ENCODE assay signal across 17 cellular contexts in the genomic region with DNA sequence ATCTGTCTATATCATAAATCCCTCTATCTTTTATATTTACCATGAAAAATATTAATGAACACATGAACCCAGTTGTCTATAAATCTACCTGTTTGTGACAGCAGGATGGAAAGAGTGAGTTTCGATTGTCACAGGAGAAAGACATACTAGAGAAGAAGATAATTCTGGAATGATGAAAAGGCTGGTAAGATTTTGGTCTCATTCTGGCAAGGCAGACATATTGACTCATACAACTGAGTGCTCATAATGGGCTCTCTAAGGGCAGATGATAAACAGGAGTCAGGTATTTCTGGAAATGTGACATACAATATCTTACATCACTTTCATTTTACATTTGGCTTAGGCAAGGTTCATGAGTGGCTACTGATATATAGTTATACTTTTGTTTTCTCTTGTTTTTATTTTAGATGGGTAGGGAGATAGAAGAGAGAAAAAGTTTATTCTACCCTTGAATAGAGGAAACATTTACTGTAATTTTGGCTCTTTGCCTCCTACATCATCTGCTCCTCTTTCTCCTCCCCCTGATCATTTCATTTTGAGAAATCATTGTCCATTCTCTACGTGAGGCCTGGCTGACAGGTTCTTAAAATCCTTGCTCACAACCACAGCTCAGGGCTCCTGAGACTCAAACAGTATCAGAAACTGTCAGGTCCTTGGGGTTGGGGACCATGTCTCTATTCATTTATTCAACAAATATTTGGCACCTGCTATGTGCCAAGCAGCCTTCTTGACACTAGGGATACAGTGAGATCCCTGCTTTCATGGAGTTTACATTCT. TPM values are rescaled to one million over a fixed set of nuclear protein-coding genes. Genes with fewer than 3 reads are reported as not detected.
DNase-seq lines count a peak whose midpoint lies in the region; ATAC-seq and TF ChIP-seq lines count a peak whose summit lies in the region.
"Had no signal": no experiment of that assay in that cellular context is flagged by ENCODE, and none has a peak within 500 bp of the region (broad histone marks: within the 10 kb centered on the region; RNA-seq: fewer than 3 reads in every experiment).

No MANE protein-coding gene starts in this region.

- peak overlapping the region; percentile 16 for H3K4me3 ChIP-seq in endocrine pancreas (ENCODE audit: control insufficient read depth, insufficient read depth, low read length)
- H3K4me3 ChIP-seq in brain microvascular endothelial cell (ENCODE audit: low read depth, low read length): no peak overlapping the region
- H3K4me3 ChIP-seq: hepatocyte had no signal

- H3K27me3 ChIP-seq in endocrine pancreas (ENCODE audit: control insufficient read depth, insufficient read depth, low read length): no peaks in the 10 kb centered on the region
- H3K27me3 ChIP-seq in brain microvascular endothelial cell (replicated peaks): no peaks in the 10 kb centered on the region
- H3K27me3 ChIP-seq: hepatocyte had no signal

- in situ Hi-C loops in brain microvascular endothelial cell (cut with HindIII; ENCODE audit: low pct_ligation_motif_present, low sequenced_read_pairs): no loop called here

- no peaks in the 10 kb centered on the region for H3K27me3 Mint-ChIP-seq in activated CD4-positive, alpha-beta T cell treated with anti-CD3 and anti-CD28 coated beads, Interleukin-2, amount 10 ng/mL, durations not matched to agents 24 days and 14 days
- H3K27me3 Mint-ChIP-seq: activated B cell treated with CpG ODN at 0.5 μM for 24 hours; dendritic cell treated with granulocyte-macrophage colony-stimulating factor and Interleukin-4, amounts not matched to agents 40 ng/mL and 50 ng/mL, for 4 days had no signal

- H3K36me3 Mint-ChIP-seq in activated CD4-positive, alpha-beta T cell treated with anti-CD3 and anti-CD28 coated beads, Interleukin-2, amount 10 ng/mL, durations not matched to agents 24 days and 14 days (ENCODE audit: low read depth): no peaks in the 10 kb centered on the region

- peaks cover 22% of the 10 kb centered on the region for H3K4me1 Mint-ChIP-seq in activated CD4-positive, alpha-beta T cell treated with anti-CD3 and anti-CD28 coated beads, Interleukin-2, amount 10 ng/mL, durations not matched to agents 24 days and 14 days
- H3K4me1 Mint-ChIP-seq: H9 had no signal

- H3K9me3 Mint-ChIP-seq in activated CD4-positive, alpha-beta T cell treated with anti-CD3 and anti-CD28 coated beads, Interleukin-2, amount 10 ng/mL, durations not matched to agents 24 days and 14 days: no peaks in the 10 kb centered on the region
- H3K9me3 Mint-ChIP-seq: activated B cell treated with CpG ODN at 0.5 μM for 24 hours; dendritic cell treated with granulocyte-macrophage colony-stimulating factor and Interleukin-4, amounts not matched to agents 40 ng/mL and 50 ng/mL, for 4 days; H9 had no signal

- no peak for DNase-seq in activated CD4-positive, alpha-beta T cell treated with anti-CD3 and anti-CD28 coated beads, Interleukin-2, amount 10 ng/mL, durations not matched to agents 24 days and 14 days
- no peak for DNase-seq in activated CD4-positive, alpha-beta T cell treated with anti-CD3 and anti-CD28 coated beads for 1 hour
- DNase-seq in NCI-H226 (peak; percentile 9), brain microvascular endothelial cell (no peak), activated gamma-delta T cell treated with Interleukin-2 at 50 U/mL for 16 hours (no peak), T1000 (lab: John Stamatoyannopoulos, UW) (no peak)
- DNase-seq: activated B cell treated with CpG ODN at 0.5 μM for 24 hours; activated effector memory CD4-positive, alpha-beta T cell treated with Interleukin-2 at 50 U/mL for 16 hours; Caco-2; GF-D8; H9; NCI-H2107 had no signal

- H3K36me3 ChIP-seq in endocrine pancreas (ENCODE audit: control insufficient read depth, insufficient read depth, low read length) (no peaks in the 10 kb centered on the region), brain microvascular endothelial cell (replicated peaks) (no peaks in the 10 kb centered on the region)

- peaks cover 11% of the 10 kb centered on the region for H3K4me1 ChIP-seq in endocrine pancreas (ENCODE audit: control insufficient read depth, insufficient read depth, low read length)
- H3K4me1 ChIP-seq: Caco-2 had no signal

- H3K9ac ChIP-seq in endocrine pancreas (ENCODE audit: control insufficient read depth, insufficient read depth, low read length): no peak overlapping the region

- H3K27ac Mint-ChIP-seq in activated CD4-positive, alpha-beta T cell treated with anti-CD3 and anti-CD28 coated beads, Interleukin-2, amount 10 ng/mL, durations not matched to agents 24 days and 14 days: peak overlapping the region; percentile 48
- H3K27ac Mint-ChIP-seq: activated B cell treated with CpG ODN at 0.5 μM for 24 hours; dendritic cell treated with granulocyte-macrophage colony-stimulating factor and Interleukin-4, amounts not matched to agents 40 ng/mL and 50 ng/mL, for 4 days; H9 had no signal

- intact Hi-C loops in activated CD4-positive, alpha-beta T cell treated with anti-CD3 and anti-CD28 coated beads, Interleukin-2, amount 10 ng/mL, durations not matched to agents 24 days and 14 days (cut with micrococcal nuclease): loop anchor here (10.0 kb wide), 2 partner anchors 505 to 575 kb away; partner anchors contain the start of gene ZSWIM6

- no peaks in the 10 kb centered on the region for H3K9me3 ChIP-seq in endocrine pancreas (ENCODE audit: control insufficient read depth, low read length)
- H3K9me3 ChIP-seq: Caco-2 had no signal

- TF ChIP-seq CTCF in brain microvascular endothelial cell (IDR thresholded peaks at IDR 0.05; ENCODE audit: low read depth, low read length, missing control alignments): no peak

- no peak overlapping the region for H3K4me3 Mint-ChIP-seq in activated CD4-positive, alpha-beta T cell treated with anti-CD3 and anti-CD28 coated beads, Interleukin-2, amount 10 ng/mL, durations not matched to agents 24 days and 14 days
- H3K4me3 Mint-ChIP-seq: activated B cell treated with CpG ODN at 0.5 μM for 24 hours; dendritic cell treated with granulocyte-macrophage colony-stimulating factor and Interleukin-4, amounts not matched to agents 40 ng/mL and 50 ng/mL, for 4 days; H9 had no signal

- H3K27ac ChIP-seq in brain microvascular endothelial cell: no peak overlapping the region
- H3K27ac ChIP-seq: hepatocyte had no signal

- peak; percentile 41 for ATAC-seq in GM21360 (IDR thresholded peaks at IDR 0.05; ENCODE audit: unreplicated experiment)

RNA-seq across cellular contexts. Expression of gene ELOVL7, which starts 14.4 kb away (rescaled TPM):
- total RNA-seq in activated CD4-positive, alpha-beta T cell treated with anti-CD3 and anti-CD28 coated beads, Interleukin-2, amount 10 ng/mL, durations not matched to agents 24 days and 14 days: 0.56 and 1.1 TPM in 2 replicates
- total RNA-seq: LHCN-M2 had no signal
